In the genomic region with DNA sequence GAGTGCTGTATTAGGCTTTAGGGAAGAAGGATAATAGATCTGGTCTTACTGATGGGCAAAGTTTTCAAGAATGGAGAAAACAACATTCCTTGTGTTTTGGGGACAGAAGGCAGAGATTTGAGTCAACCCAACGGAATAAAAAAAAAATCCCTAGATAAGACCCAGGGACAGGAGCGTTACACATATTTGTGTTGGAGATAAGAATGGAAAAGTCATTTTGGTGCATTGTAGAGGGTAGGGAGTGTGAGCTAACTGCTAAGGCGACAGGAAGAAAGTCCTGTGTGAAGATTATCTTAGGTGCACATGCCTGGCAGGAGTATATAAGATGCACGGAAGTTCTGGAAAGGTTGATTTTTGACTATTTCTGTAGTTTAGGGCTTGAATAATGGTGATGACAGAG, we compare ENCODE assay signal across 17 cellular contexts.
A peak's percentile ranks its signal among the peaks of the same experiment; 100 is the strongest.
DNase-seq lines count a peak whose midpoint lies in the region; ATAC-seq and TF ChIP-seq lines count a peak whose summit lies in the region.
"Had no signal": no experiment of that assay in that cellular context is flagged by ENCODE, and none has a peak within 500 bp of the region (broad histone marks: within the 10 kb centered on the region; RNA-seq: fewer than 3 reads in every experiment).

No MANE protein-coding gene starts in this region.

- H3K27ac ChIP-seq in mesendoderm (ENCODE audit: low read depth, low read length) = no peak overlapping the region
- H3K27ac ChIP-seq: BLaER1 treated with 17β-estradiol and CSF1 and Interleukin-3, amounts not matched to agents 10 nM and 100 nM; C4-2B had no signal

- H3K4me2 ChIP-seq in mesendoderm (ENCODE audit: low read length) = no peak overlapping the region

- peaks cover 21% of the 10 kb centered on the region for H3K4me1 Mint-ChIP-seq in Caco-2 (ENCODE audit: low read depth, unreplicated experiment)

- no peaks in the 10 kb centered on the region for H3K27me3 Mint-ChIP-seq in Caco-2 (ENCODE audit: insufficient read depth, unreplicated experiment)
- H3K27me3 Mint-ChIP-seq: CD4-positive, alpha-beta T cell had no signal

- TF ChIP-seq CTCF in Caco-2 (IDR thresholded peaks at IDR 0.05; ENCODE audit: insufficient read depth in 1 of 2, low read depth in 1 of 2, low read length in 1 of 2, severe bottlenecking in 1 of 2, unreplicated experiment in 1 of 2) = no peak

- ATAC-seq in HG02678 (IDR thresholded peaks at IDR 0.05; ENCODE audit: unreplicated experiment) (no peak), GM21737 (IDR thresholded peaks at IDR 0.05; ENCODE audit: unreplicated experiment) (no peak), HG03521 (IDR thresholded peaks at IDR 0.05; ENCODE audit: unreplicated experiment) (no peak)
- ATAC-seq: CD8-positive, alpha-beta T cell had no signal

- H3K4me1 ChIP-seq in Caco-2 (peaks cover 32% of the 10 kb centered on the region), mesendoderm (ENCODE audit: control insufficient read depth, low read depth, low read length) (no peaks in the 10 kb centered on the region)
- H3K4me1 ChIP-seq: BE2C had no signal

- BruUV-seq in Caco-2 (replicated peaks; lab: Mats Ljungman, UMichigan) = TSS peak; percentile 96

- H3K4me3 Mint-ChIP-seq in Caco-2 (ENCODE audit: unreplicated experiment) = peak overlapping the region; percentile 17
- H3K4me3 Mint-ChIP-seq: CD4-positive, alpha-beta T cell; CD8-positive, alpha-beta T cell had no signal

- no peaks in the 10 kb centered on the region for H3K9me3 ChIP-seq in Caco-2
- H3K9me3 ChIP-seq: BE2C had no signal

- no CpG with 5 or more reads among the region's 4 CpGs for WGBS in mesendoderm (ENCODE audit: extremely low coverage, insufficient coverage, low lambda C conversion rate)

- H4K8ac ChIP-seq in mesendoderm (ENCODE audit: low read depth, low read length) = no peak overlapping the region

- no peaks in the 10 kb centered on the region for H3K36me3 Mint-ChIP-seq in Caco-2 (ENCODE audit: insufficient read depth, unreplicated experiment)
- H3K36me3 Mint-ChIP-seq: CD8-positive, alpha-beta T cell had no signal

- H3K79me1 ChIP-seq in mesendoderm (ENCODE audit: low read length) = no peaks in the 10 kb centered on the region

- H3K56ac ChIP-seq in mesendoderm (ENCODE audit: low read length) = no peak overlapping the region

- DNase-seq in Caco-2 = peak in 1 of 2 experiments; percentile 33
- peak; percentile 60 for DNase-seq in OCI-M1 (lab: John Stamatoyannopoulos, UW)
- DNase-seq in mesendoderm = peak; percentile 18
- DNase-seq: 8988T; ACHN; BE2C; CD4-positive, alpha-beta T cell; CD8-positive, alpha-beta T cell; DMS 273 treated with DMSO at 0.1 percent for 48 hours; DMS153; DMS79 treated with DMSO at 0.1 percent for 48 hours; GF-D8 had no signal

- H3K4me3 ChIP-seq in Caco-2 (ENCODE audit: low read depth, low read length) (no peak overlapping the region), mesendoderm (ENCODE audit: low read length) (no peak overlapping the region)
- H3K4me3 ChIP-seq: BLaER1 treated with 17β-estradiol and CSF1 and Interleukin-3, amounts not matched to agents 10 nM and 100 nM had no signal

- CTCF ChIA-PET in Caco-2 (lab: Charles Lee) = no interaction called here

- no peaks in the 10 kb centered on the region for H3K79me2 ChIP-seq in mesendoderm (ENCODE audit: control insufficient read depth, insufficient read depth, low read length)

- H2BK15ac ChIP-seq in mesendoderm (replicated peaks; ENCODE audit: low read depth) = no peak overlapping the region

- no peak overlapping the region for H2BK120ac ChIP-seq in mesendoderm (ENCODE audit: low read depth, low read length)

- peaks cover 8% of the 10 kb centered on the region for H3K9me3 Mint-ChIP-seq in Caco-2 (ENCODE audit: unreplicated experiment)
- H3K9me3 Mint-ChIP-seq: CD8-positive, alpha-beta T cell had no signal

- H3K23ac ChIP-seq in mesendoderm (ENCODE audit: low read length) = no peak overlapping the region

- POLR2A ChIA-PET in Caco-2 (lab: Charles Lee) = no interaction called here

- no peak overlapping the region for H3K18ac ChIP-seq in mesendoderm (ENCODE audit: low read length)

- intact Hi-C loops in Caco-2 (cut with micrococcal nuclease; ENCODE audit: unreplicated experiment) = loop anchor here (1.0 kb wide), 4 partner anchors 13 to 102 kb away; no protein-coding TSS in a partner anchor

- no peaks in the 10 kb centered on the region; the same call in 1 of the 2 replicates for H3K36me3 ChIP-seq in Caco-2 (ENCODE audit: control insufficient read depth, insufficient read depth, low read length)
- no peaks in the 10 kb centered on the region for H3K36me3 ChIP-seq in mesendoderm (ENCODE audit: control insufficient read depth, insufficient read depth, low read length)
- H3K36me3 ChIP-seq: BE2C had no signal

- no peak overlapping the region for H2AK5ac ChIP-seq in mesendoderm (ENCODE audit: low read length)

- H3K27ac Mint-ChIP-seq in Caco-2 (ENCODE audit: unreplicated experiment) = peak overlapping the region; percentile 21
- H3K27ac Mint-ChIP-seq: CD4-positive, alpha-beta T cell; CD8-positive, alpha-beta T cell had no signal

- H3K4ac ChIP-seq in mesendoderm (ENCODE audit: low read depth, low read length) = no peak overlapping the region

- no peak overlapping the region for H3K9ac ChIP-seq in mesendoderm (ENCODE audit: low read length)
- H3K9ac ChIP-seq: BLaER1 treated with 17β-estradiol and CSF1 and Interleukin-3, amounts not matched to agents 10 nM and 100 nM had no signal

- no peak overlapping the region for H2BK5ac ChIP-seq in mesendoderm (ENCODE audit: low read length)

- no peak overlapping the region for H4K5ac ChIP-seq in mesendoderm (ENCODE audit: low read length)

- no peaks in the 10 kb centered on the region for H3K27me3 ChIP-seq in Caco-2 (replicated peaks; ENCODE audit: control insufficient read depth, insufficient read depth, low read length)
- no peaks in the 10 kb centered on the region for H3K27me3 ChIP-seq in mesendoderm (ENCODE audit: insufficient read depth, low read length, poor library complexity)
- H3K27me3 ChIP-seq: BE2C; BLaER1 treated with 17β-estradiol and CSF1 and Interleukin-3, amounts not matched to agents 10 nM and 100 nM had no signal
